In genomic region chrX:8758706-8759105, GRCh38 we compare ENCODE assay signal across 9 cellular contexts. TPM values are rescaled to one million over a fixed set of nuclear protein-coding genes. Genes with fewer than 3 reads are reported as not detected.
"Had no signal": no experiment of that assay in that cellular context is flagged by ENCODE, and none has a peak within 500 bp of the region (broad histone marks: within the 10 kb centered on the region; RNA-seq: fewer than 3 reads in every experiment).

No MANE protein-coding gene starts in this region.

RNA-seq across cellular contexts. Expression of gene ANOS1, which starts 26.8 kb away (rescaled TPM):
- total RNA-seq: activated CD4-positive, alpha-beta memory T cell treated with anti-CD3 and anti-CD28 coated beads for 36 hours; activated naive CD4-positive, alpha-beta T cell treated with anti-CD3 and anti-CD28 coated beads, Interleukin-2, amount 50 U/mL, for 72 hours; RPMI7951 had no signal

RNA-seq across cellular contexts. Expression of gene FAM9A, which starts 42.5 kb away (rescaled TPM):
- total RNA-seq: activated CD4-positive, alpha-beta memory T cell treated with anti-CD3 and anti-CD28 coated beads for 36 hours; activated CD4-positive, alpha-beta T cell treated with anti-CD3 and anti-CD28 coated beads, Interleukin-2, amount 10 ng/mL, durations not matched to agents 7 days and 5 days; activated naive CD4-positive, alpha-beta T cell treated with anti-CD3 and anti-CD28 coated beads, Interleukin-2, amount 50 U/mL, for 72 hours; activated T-cell treated with anti-CD3 and anti-CD28 coated beads, Interleukin-2, amount 50 U/mL, for 4 hours; breast epithelium; Right ventricle myocardium inferior; RPMI7951; T-helper 2 cell treated with Interferon-gamma antibody and Interleukin-4, amounts not matched to agents 100 ng/mL and 5 ng/mL, for 36 hours had no signal
- polyA plus RNA-seq: SK-N-SH had no signal
